ENCODE assay signal across 1 cellular context in the genomic region with DNA sequence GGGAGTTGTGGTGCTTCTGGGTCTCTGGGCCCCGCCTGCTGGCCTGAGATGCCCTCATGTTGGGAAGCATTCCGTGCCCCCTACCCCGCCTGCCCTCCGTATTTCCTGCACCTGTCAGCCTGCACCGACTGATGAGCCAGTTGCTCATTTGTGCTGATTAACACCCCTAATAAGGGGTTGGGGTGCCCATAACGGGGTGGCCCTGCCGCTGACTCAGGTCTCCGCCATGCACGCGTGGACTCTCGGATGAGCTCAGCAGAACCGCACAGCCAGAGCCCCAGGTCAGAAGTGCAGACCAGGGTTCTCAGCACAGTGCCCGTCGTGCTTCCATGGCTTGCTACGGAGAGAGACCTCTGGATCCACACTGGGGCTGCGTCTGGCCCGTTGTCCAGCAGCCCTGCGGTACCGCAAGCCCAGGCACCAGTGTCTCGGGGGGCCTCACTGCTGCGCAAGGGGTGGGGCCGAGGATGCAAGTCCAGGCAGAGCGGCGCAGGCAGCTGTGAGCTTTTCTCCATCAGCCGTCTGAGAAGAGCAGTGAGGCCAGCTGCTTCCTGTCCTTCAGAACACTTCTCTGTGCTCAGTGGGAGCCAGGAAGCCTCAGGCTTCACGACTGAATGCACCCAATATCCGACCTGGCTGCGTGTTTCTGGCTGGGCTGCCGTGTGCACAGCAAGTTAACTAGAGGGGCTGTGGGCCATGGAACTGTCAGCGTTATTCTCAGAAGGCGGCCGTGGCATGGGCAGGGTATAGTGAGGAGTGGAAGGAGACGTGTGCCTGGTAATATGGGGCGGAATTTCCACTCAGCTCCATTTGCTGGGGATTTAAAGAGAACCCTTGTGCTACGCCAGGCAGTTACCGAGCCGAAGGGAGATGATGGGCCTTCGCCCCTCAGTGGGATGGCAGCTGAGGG.
TF ChIP-seq lines count a peak whose summit lies in the region.

No MANE protein-coding gene starts in this region.

TF ChIP-seq in SK-N-SH, 30 proteins besides CTCF, POLR2A, EP300 and RAD21 (continued from another document):
- TF ChIP-seq EZH2phosphoT487 (IDR thresholded peaks at IDR 0.05; ENCODE audit: borderline replicate concordance, low read depth) (no peak), FOSL2 (IDR thresholded peaks at IDR 0.05; ENCODE audit: borderline replicate concordance, low read depth) (no peak), GABPA (IDR thresholded peaks at IDR 0.05; ENCODE audit: low read depth) (no peak), SIN3A (IDR thresholded peaks at IDR 0.05; ENCODE audit: borderline replicate concordance, low read depth, low read length) (no peak)
